8 cellular contexts compared by ENCODE assay signal in the genomic region with DNA sequence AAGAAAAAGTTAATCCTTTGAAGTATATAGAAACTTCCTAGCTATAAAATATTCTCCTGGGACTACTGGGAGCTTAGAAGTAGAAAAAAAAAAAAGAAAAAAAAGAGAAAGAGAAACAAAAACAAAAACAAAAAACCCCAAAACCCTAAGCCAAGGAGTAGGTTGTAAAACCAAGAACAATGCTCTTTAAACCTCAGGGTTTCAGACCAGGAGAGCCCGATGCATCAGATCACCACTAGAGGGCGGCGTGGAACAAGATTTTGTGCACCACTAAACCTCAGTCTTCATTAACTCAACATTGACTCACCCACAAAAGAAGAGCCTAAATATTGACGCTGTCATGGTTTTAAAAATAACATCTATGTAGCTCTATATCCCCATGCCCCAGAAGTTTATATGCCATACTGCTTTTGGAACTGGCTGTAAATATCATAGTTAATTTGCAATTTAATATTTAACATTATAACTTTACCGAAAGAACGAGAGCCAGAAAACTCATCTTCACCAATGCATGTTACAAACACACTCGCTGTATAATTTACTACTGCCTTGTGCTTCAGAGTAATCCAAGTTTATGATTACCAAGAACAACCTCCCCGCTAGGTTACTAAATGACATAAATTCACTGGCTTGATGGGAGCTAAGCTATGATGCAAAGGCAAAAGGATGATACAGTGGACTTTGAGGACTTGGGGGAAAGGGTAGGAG. TPM values are rescaled to one million over a fixed set of nuclear protein-coding genes. Genes with fewer than 3 reads are reported as not detected.
DNase-seq lines count a peak whose midpoint lies in the region; ATAC-seq and TF ChIP-seq lines count a peak whose summit lies in the region.

No MANE protein-coding gene starts in this region.

- peaks cover 21% of the 10 kb centered on the region for H3K4me1 Mint-ChIP-seq in activated T-cell treated with anti-CD3 and anti-CD28 coated beads, Interleukin-2, amount 50 U/mL, for 72 hours (ENCODE audit: low read depth)

- peaks cover 2% of the 10 kb centered on the region in 2 donors for H3K36me3 Mint-ChIP-seq in activated T-cell treated with anti-CD3 and anti-CD28 coated beads, Interleukin-2, amount 50 U/mL, for 72 hours (ENCODE audit: insufficient read depth in 2 of 2)

- H3K4me1 ChIP-seq in neuronal stem cell (ENCODE audit: control insufficient read depth in 2 of 2, insufficient read depth in 1 of 2, low read depth in 1 of 2, low read length in 2 of 2) = no peaks in the 10 kb centered on the region

- H3K4me2 ChIP-seq in neuronal stem cell (ENCODE audit: insufficient read depth, low read length, poor library complexity, severe bottlenecking) = no peak overlapping the region

- H2AFZ ChIP-seq in neuronal stem cell (ENCODE audit: low read length) = no peak overlapping the region

- peaks cover 13 to 85% of the 10 kb centered on the region in 2 donors for H3K36me3 ChIP-seq in neuronal stem cell (replicated peaks in 1 of 2; ENCODE audit: control insufficient read depth in 2 of 2, insufficient read depth in 2 of 2, low read length in 2 of 2)

- no peak overlapping the region for H3K23ac ChIP-seq in neuronal stem cell (ENCODE audit: low read depth, low read length, poor library complexity)

- H3K9me3 Mint-ChIP-seq in activated T-cell treated with anti-CD3 and anti-CD28 coated beads, Interleukin-2, amount 50 U/mL, for 72 hours = no peaks in the 10 kb centered on the region

- no CpG with 5 or more reads among the region's 8 CpGs for WGBS in neuronal stem cell (ENCODE audit: extremely low coverage in 2 of 2, insufficient read length in 2 of 2, insufficient replicate concordance in 1 of 2), 2 donors

- peak; percentile 96 for TF ChIP-seq CTCF in fibroblast of the aortic adventitia (IDR thresholded peaks at IDR 0.05; ENCODE audit: insufficient read depth, low read length)

- no peak overlapping the region for H2BK15ac ChIP-seq in neuronal stem cell (ENCODE audit: low read length)

- no peak overlapping the region for H3K18ac ChIP-seq in neuronal stem cell (ENCODE audit: low read length)

- H2AK5ac ChIP-seq in neuronal stem cell (ENCODE audit: low read depth, low read length) = no peak overlapping the region

- no peaks in the 10 kb centered on the region for H3K79me1 ChIP-seq in neuronal stem cell (ENCODE audit: low read depth, low read length)

- ATAC-seq in GM21737 (IDR thresholded peaks at IDR 0.05; ENCODE audit: unreplicated experiment) = peak; percentile 89
- ATAC-seq in activated T-cell treated with anti-CD3 and anti-CD28 coated beads, Interleukin-2, amount 50 U/mL, for 72 hours (replicated peaks in 1 of 2) = peak; percentile 91 to 94

- H3K27ac ChIP-seq in neuronal stem cell (replicated peaks; ENCODE audit: low read length) (no peak overlapping the region), substantia nigra (ENCODE audit: low read depth, low read length, poor library complexity, severe bottlenecking) (no peak overlapping the region)

- no peak overlapping the region for H4K8ac ChIP-seq in neuronal stem cell (ENCODE audit: low read depth, low read length)

- no peaks in the 10 kb centered on the region for H3K27me3 Mint-ChIP-seq in activated T-cell treated with anti-CD3 and anti-CD28 coated beads, Interleukin-2, amount 50 U/mL, for 72 hours (ENCODE audit: low read depth)

- H3K4me3 ChIP-seq in fibroblast of the aortic adventitia (ENCODE audit: low read depth, low read length) = no peak overlapping the region
- no peak overlapping the region for H3K4me3 ChIP-seq in neuronal stem cell (ENCODE audit: low read length in 2 of 2)

- H3K27me3 ChIP-seq in neuronal stem cell (ENCODE audit: control insufficient read depth in 3 of 3, insufficient read depth in 3 of 3, low read depth in 1 of 3, low read length in 3 of 3) = no peaks in the 10 kb centered on the region

- H3K4me3 Mint-ChIP-seq in activated T-cell treated with anti-CD3 and anti-CD28 coated beads, Interleukin-2, amount 50 U/mL, for 72 hours = peak overlapping the region; percentile 45 to 71

- H2BK120ac ChIP-seq in neuronal stem cell (ENCODE audit: low read depth, low read length) = no peak overlapping the region

- no peak overlapping the region for H4K91ac ChIP-seq in neuronal stem cell (ENCODE audit: low read depth, low read length, poor library complexity)

- no peak overlapping the region for H3K4ac ChIP-seq in neuronal stem cell (ENCODE audit: low read length)

- no peak overlapping the region for H2BK5ac ChIP-seq in neuronal stem cell (ENCODE audit: low read length)

- no peak overlapping the region for H3K14ac ChIP-seq in neuronal stem cell (ENCODE audit: low read length)

- H3K27ac Mint-ChIP-seq in activated T-cell treated with anti-CD3 and anti-CD28 coated beads, Interleukin-2, amount 50 U/mL, for 72 hours = peak overlapping the region; percentile 91

- H2BK12ac ChIP-seq in neuronal stem cell (ENCODE audit: low read length) = no peak overlapping the region

- no peak overlapping the region for H3K9ac ChIP-seq in neuronal stem cell (ENCODE audit: low read depth, low read length, poor library complexity)

- peak; percentile 37 for DNase-seq in DMS79 treated with DMSO at 0.1 percent for 48 hours (lab: John Stamatoyannopoulos, UW)
- peak; percentile 81 to 87 for DNase-seq in Kasumi-1 (lab: John Stamatoyannopoulos, UW)
- peak; percentile 85 for DNase-seq in RKO (ENCODE audit: low spot score)
- peak; percentile 86 to 88 for DNase-seq in activated T-cell treated with anti-CD3 and anti-CD28 coated beads, Interleukin-2, amount 50 U/mL, for 72 hours
- peak; percentile 87 for DNase-seq in fibroblast of the aortic adventitia (ENCODE audit: low read depth)
- peak; percentile 78 for DNase-seq in neuronal stem cell (ENCODE audit: low spot score)
- DNase-seq in substantia nigra (lab: John Stamatoyannopoulos, UW) = peak in 42 of 49 donors; percentile 2 to 80 (median 57)

- no peaks in the 10 kb centered on the region for H3K9me3 ChIP-seq in neuronal stem cell (replicated peaks in 1 of 2; ENCODE audit: control insufficient read depth in 2 of 2, insufficient read depth in 1 of 2, low read depth in 1 of 2, low read length in 2 of 2)

RNA-seq across cellular contexts. Expression of gene MCUR1, which starts 19.2 kb away (rescaled TPM):
- total RNA-seq in activated T-cell treated with anti-CD3 and anti-CD28 coated beads, Interleukin-2, amount 50 U/mL, for 72 hours = 10 to 100 TPM; 24.8 to 31.6 TPM
- total RNA-seq in fibroblast of the aortic adventitia (ENCODE audit: low replicate concordance) = 7.8 and 12.9 TPM in 2 replicates
- 17.4 TPM for polyA plus RNA-seq in neuronal stem cell (2013, experiment 1 of 2)
- polyA plus RNA-seq in neuronal stem cell (2013, experiment 2 of 2) = 17.8 TPM

Comparison
In these comparisons a context has a peak if more than half of its experiments do, and no peak if none do; other contexts are left out.
1. DNase-seq: peak in every context shown above with its lines; median percentile 87 in activated T-cell treated with anti-CD3 and anti-CD28 coated beads, Interleukin-2, amount 50 U/mL, for 72 hours; 87 in fibroblast of the aortic adventitia; 85 in RKO; 84 in Kasumi-1; 78 in neuronal stem cell; 57 in substantia nigra; 37 in DMS79 treated with DMSO at 0.1 percent for 48 hours.